ENCODE assay signal across 15 cellular contexts in the genomic region with DNA sequence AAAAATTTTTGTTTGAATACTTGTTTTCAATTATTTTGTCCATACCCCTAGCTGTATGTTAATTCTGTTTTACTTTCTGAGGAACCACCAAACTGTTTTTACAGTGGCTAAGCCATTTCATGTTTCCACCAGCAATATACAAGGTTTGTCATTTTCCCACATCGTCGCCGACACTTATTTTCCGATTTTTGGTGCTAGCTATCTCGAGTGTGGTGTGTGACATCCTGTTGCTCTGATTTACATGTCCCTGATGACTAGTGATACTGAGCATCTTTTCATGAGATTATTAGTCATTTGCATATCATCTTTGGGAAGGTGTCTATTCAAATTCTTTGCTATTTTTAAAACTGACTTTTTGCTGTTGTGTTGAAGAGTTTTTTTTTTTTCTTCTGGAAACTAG.
"Had no signal": no experiment of that assay in that cellular context is flagged by ENCODE, and none has a peak within 500 bp of the region (broad histone marks: within the 10 kb centered on the region; RNA-seq: fewer than 3 reads in every experiment).

No MANE protein-coding gene starts in this region.

- H3K4me1 ChIP-seq: upper lobe of right lung had no signal

- DNase-seq: activated CD8-positive, alpha-beta memory T cell treated with anti-CD3 and anti-CD28 coated beads, Interleukin-2, amount 50 U/mL, for 4 hours; activated gamma-delta T cell treated with Interleukin-2 at 50 U/mL for 16 hours; brain microvascular endothelial cell; cerebellar nuclear complex; dermis blood vessel endothelial cell; hypothalamus; kidney glomerular epithelial cell; mesendoderm; nephron progenitor cell; SW 1271; upper lobe of right lung had no signal

- H3K4me1 Mint-ChIP-seq: stimulated activated memory B cell treated with anti-CD40 and anti-IgM and Interleukin-4, amounts not matched to agents 10 μg/mL and 1 μg/mL and 100 μg/mL, for 72 hours had no signal

- H3K27ac Mint-ChIP-seq: nephron progenitor cell; stimulated activated memory B cell treated with anti-CD40 and anti-IgM and Interleukin-4, amounts not matched to agents 10 μg/mL and 1 μg/mL and 100 μg/mL, for 72 hours had no signal

- H3K27me3 ChIP-seq: brain microvascular endothelial cell, ovary, SJSA1, suprapubic skin, upper lobe of right lung had no signal

- ATAC-seq: stimulated activated memory B cell treated with anti-CD40 and anti-IgM and Interleukin-4, amounts not matched to agents 10 μg/mL and 1 μg/mL and 100 μg/mL, for 72 hours; upper lobe of right lung had no signal

- H3K9me3 ChIP-seq: ovary, SJSA1, suprapubic skin, upper lobe of right lung had no signal

- H3K36me3 ChIP-seq: brain microvascular endothelial cell, ovary, SJSA1, suprapubic skin, upper lobe of right lung had no signal

- H3K36me3 Mint-ChIP-seq: stimulated activated memory B cell treated with anti-CD40 and anti-IgM and Interleukin-4, amounts not matched to agents 10 μg/mL and 1 μg/mL and 100 μg/mL, for 72 hours had no signal

- H3K4me3 Mint-ChIP-seq: nephron progenitor cell; stimulated activated memory B cell treated with anti-CD40 and anti-IgM and Interleukin-4, amounts not matched to agents 10 μg/mL and 1 μg/mL and 100 μg/mL, for 72 hours had no signal

- H3K27ac ChIP-seq: brain microvascular endothelial cell, ovary, SJSA1, suprapubic skin, upper lobe of right lung had no signal

- H3K4me3 ChIP-seq: ovary, SJSA1, suprapubic skin, upper lobe of right lung had no signal
